ENCODE assay signal across 1 cellular context in the genomic region with DNA sequence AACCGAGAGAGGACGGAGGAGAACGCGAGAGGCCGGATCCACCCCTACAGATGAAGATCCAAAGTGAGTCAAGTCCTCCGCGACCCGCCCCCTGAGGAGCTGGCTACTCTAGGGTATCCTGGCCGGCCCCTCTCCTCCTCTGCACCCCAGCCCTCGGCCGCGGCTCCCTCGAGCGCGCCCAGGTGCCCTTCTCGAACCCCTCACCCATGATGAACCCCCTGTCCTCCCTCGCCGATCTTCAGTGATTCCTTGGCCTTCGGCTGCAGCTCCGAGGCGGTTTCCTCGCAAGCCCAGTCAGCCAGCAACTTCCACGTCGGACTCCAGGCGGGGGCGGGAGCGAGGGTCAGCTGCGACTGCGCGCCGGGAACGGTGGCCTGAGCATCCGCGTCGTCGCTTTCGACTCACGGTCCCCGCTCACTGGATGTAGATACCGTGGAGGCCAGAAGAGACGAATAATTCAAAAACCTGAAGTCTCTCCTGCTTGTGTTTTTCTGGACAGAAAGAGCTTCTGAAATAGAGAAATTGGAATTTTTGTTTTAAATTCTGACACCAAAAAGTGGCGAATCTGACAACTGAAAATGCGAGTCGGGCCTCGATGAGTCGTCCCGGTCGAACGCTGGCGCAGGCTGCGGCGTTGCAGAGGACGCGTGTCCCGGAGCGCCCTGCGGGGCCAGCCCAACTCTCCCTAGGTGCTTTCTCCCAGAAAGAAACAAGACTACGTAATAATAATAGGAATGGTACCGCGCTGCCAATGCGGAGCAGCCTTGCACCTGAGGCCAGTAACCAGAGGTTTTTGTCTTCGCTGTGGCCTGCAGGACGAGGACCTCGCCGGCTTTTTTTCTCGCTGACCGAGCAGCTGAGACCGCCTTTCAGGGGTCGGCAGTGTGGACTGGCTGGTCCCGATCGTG.
TF ChIP-seq lines count a peak whose summit lies in the region.

A gene (minus strand): TSS at position 335 of the 908 bp plus-strand sequence. CDS start 127 bp downstream, at position 208.

TF ChIP-seq in GM12878, 131 proteins besides CTCF, POLR2A, EP300 and RAD21 (continued from another document and continues in another):
- TF ChIP-seq, protein P1, sequence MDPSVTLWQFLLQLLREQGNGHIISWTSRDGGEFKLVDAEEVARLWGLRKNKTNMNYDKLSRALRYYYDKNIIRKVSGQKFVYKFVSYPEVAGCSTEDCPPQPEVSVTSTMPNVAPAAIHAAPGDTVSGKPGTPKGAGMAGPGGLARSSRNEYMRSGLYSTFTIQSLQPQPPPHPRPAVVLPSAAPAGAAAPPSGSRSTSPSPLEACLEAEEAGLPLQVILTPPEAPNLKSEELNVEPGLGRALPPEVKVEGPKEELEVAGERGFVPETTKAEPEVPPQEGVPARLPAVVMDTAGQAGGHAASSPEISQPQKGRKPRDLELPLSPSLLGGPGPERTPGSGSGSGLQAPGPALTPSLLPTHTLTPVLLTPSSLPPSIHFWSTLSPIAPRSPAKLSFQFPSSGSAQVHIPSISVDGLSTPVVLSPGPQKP (IDR thresholded peaks at IDR 0.05; ENCODE audit: low read depth, low read length): no peak
- peak; percentile 70; the same call in 1 of the 2 replicates for TF ChIP-seq SIN3A (IDR thresholded peaks at IDR 0.05; ENCODE audit: low read depth, low read length)
- TF ChIP-seq IRF4 (IDR thresholded peaks at IDR 0.05; ENCODE audit: low read depth, low read length): no peak
- TF ChIP-seq, protein P2, sequence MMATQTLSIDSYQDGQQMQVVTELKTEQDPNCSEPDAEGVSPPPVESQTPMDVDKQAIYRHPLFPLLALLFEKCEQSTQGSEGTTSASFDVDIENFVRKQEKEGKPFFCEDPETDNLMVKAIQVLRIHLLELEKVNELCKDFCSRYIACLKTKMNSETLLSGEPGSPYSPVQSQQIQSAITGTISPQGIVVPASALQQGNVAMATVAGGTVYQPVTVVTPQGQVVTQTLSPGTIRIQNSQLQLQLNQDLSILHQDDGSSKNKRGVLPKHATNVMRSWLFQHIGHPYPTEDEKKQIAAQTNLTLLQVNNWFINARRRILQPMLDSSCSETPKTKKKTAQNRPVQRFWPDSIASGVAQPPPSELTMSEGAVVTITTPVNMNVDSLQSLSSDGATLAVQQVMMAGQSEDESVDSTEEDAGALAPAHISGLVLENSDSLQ (IDR thresholded peaks at IDR 0.05): 0 out of 2 replicates have a peak, but pooled peaks have one; percentile 16
- no peak for TF ChIP-seq KAT2A (conservative IDR thresholded peaks at IDR 0.05; ENCODE audit: control insufficient read depth, low read depth, low read length)
- no peak for TF ChIP-seq CHD2 (IDR thresholded peaks at IDR 0.05; ENCODE audit: borderline replicate concordance, low read depth, low read length)
- no peak for TF ChIP-seq BRCA1 (IDR thresholded peaks at IDR 0.05; ENCODE audit: low read depth, low read length)
- no peak for TF ChIP-seq SREBF1 (IDR thresholded peaks at IDR 0.05; ENCODE audit: low read length)
- TF ChIP-seq, protein P3, sequence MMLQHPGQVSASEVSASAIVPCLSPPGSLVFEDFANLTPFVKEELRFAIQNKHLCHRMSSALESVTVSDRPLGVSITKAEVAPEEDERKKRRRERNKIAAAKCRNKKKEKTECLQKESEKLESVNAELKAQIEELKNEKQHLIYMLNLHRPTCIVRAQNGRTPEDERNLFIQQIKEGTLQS (IDR thresholded peaks at IDR 0.05; ENCODE audit: borderline replicate concordance, extremely low read depth, low read depth, low read length): no peak
- peak; percentile 56; the same call in 1 of the 2 replicates for TF ChIP-seq NR2F1 (conservative IDR thresholded peaks at IDR 0.05)
- TF ChIP-seq, protein P4, sequence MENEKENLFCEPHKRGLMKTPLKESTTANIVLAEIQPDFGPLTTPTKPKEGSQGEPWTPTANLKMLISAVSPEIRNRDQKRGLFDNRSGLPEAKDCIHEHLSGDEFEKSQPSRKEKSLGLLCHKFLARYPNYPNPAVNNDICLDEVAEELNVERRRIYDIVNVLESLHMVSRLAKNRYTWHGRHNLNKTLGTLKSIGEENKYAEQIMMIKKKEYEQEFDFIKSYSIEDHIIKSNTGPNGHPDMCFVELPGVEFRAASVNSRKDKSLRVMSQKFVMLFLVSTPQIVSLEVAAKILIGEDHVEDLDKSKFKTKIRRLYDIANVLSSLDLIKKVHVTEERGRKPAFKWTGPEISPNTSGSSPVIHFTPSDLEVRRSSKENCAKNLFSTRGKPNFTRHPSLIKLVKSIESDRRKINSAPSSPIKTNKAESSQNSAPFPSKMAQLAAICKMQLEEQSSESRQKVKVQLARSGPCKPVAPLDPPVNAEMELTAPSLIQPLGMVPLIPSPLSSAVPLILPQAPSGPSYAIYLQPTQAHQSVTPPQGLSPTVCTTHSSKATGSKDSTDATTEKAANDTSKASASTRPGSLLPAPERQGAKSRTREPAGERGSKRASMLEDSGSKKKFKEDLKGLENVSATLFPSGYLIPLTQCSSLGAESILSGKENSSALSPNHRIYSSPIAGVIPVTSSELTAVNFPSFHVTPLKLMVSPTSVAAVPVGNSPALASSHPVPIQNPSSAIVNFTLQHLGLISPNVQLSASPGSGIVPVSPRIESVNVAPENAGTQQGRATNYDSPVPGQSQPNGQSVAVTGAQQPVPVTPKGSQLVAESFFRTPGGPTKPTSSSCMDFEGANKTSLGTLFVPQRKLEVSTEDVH (IDR thresholded peaks at IDR 0.05; ENCODE audit: low read depth, partially characterized antibody): peak; percentile 48
- peak; percentile 11; the same call in 1 of the 2 replicates for TF ChIP-seq GATAD2B (conservative IDR thresholded peaks at IDR 0.05; ENCODE audit: low read depth)
- no peak for TF ChIP-seq NR2C2 (IDR thresholded peaks at IDR 0.05; ENCODE audit: borderline replicate concordance, control insufficient read depth, insufficient read length, low read depth)
- peak; percentile 88 for TF ChIP-seq TAF1 (IDR thresholded peaks at IDR 0.05; ENCODE audit: borderline replicate concordance, low read depth, low read length)
- no peak for TF ChIP-seq PAX5 (IDR thresholded peaks at IDR 0.05; ENCODE audit: borderline replicate concordance, low read depth, low read length)
- TF ChIP-seq, protein P5, sequence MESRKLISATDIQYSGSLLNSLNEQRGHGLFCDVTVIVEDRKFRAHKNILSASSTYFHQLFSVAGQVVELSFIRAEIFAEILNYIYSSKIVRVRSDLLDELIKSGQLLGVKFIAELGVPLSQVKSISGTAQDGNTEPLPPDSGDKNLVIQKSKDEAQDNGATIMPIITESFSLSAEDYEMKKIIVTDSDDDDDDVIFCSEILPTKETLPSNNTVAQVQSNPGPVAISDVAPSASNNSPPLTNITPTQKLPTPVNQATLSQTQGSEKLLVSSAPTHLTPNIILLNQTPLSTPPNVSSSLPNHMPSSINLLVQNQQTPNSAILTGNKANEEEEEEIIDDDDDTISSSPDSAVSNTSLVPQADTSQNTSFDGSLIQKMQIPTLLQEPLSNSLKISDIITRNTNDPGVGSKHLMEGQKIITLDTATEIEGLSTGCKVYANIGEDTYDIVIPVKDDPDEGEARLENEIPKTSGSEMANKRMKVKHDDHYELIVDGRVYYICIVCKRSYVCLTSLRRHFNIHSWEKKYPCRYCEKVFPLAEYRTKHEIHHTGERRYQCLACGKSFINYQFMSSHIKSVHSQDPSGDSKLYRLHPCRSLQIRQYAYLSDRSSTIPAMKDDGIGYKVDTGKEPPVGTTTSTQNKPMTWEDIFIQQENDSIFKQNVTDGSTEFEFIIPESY (IDR thresholded peaks at IDR 0.05): no peak
- TF ChIP-seq, protein P6, sequence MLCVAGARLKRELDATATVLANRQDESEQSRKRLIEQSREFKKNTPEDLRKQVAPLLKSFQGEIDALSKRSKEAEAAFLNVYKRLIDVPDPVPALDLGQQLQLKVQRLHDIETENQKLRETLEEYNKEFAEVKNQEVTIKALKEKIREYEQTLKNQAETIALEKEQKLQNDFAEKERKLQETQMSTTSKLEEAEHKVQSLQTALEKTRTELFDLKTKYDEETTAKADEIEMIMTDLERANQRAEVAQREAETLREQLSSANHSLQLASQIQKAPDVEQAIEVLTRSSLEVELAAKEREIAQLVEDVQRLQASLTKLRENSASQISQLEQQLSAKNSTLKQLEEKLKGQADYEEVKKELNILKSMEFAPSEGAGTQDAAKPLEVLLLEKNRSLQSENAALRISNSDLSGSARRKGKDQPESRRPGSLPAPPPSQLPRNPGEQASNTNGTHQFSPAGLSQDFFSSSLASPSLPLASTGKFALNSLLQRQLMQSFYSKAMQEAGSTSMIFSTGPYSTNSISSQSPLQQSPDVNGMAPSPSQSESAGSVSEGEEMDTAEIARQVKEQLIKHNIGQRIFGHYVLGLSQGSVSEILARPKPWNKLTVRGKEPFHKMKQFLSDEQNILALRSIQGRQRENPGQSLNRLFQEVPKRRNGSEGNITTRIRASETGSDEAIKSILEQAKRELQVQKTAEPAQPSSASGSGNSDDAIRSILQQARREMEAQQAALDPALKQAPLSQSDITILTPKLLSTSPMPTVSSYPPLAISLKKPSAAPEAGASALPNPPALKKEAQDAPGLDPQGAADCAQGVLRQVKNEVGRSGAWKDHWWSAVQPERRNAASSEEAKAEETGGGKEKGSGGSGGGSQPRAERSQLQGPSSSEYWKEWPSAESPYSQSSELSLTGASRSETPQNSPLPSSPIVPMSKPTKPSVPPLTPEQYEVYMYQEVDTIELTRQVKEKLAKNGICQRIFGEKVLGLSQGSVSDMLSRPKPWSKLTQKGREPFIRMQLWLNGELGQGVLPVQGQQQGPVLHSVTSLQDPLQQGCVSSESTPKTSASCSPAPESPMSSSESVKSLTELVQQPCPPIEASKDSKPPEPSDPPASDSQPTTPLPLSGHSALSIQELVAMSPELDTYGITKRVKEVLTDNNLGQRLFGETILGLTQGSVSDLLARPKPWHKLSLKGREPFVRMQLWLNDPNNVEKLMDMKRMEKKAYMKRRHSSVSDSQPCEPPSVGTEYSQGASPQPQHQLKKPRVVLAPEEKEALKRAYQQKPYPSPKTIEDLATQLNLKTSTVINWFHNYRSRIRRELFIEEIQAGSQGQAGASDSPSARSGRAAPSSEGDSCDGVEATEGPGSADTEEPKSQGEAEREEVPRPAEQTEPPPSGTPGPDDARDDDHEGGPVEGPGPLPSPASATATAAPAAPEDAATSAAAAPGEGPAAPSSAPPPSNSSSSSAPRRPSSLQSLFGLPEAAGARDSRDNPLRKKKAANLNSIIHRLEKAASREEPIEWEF (IDR thresholded peaks at IDR 0.05; ENCODE audit: insufficient replicate concordance, low read depth, low read length): no peak
- TF ChIP-seq, protein P7, sequence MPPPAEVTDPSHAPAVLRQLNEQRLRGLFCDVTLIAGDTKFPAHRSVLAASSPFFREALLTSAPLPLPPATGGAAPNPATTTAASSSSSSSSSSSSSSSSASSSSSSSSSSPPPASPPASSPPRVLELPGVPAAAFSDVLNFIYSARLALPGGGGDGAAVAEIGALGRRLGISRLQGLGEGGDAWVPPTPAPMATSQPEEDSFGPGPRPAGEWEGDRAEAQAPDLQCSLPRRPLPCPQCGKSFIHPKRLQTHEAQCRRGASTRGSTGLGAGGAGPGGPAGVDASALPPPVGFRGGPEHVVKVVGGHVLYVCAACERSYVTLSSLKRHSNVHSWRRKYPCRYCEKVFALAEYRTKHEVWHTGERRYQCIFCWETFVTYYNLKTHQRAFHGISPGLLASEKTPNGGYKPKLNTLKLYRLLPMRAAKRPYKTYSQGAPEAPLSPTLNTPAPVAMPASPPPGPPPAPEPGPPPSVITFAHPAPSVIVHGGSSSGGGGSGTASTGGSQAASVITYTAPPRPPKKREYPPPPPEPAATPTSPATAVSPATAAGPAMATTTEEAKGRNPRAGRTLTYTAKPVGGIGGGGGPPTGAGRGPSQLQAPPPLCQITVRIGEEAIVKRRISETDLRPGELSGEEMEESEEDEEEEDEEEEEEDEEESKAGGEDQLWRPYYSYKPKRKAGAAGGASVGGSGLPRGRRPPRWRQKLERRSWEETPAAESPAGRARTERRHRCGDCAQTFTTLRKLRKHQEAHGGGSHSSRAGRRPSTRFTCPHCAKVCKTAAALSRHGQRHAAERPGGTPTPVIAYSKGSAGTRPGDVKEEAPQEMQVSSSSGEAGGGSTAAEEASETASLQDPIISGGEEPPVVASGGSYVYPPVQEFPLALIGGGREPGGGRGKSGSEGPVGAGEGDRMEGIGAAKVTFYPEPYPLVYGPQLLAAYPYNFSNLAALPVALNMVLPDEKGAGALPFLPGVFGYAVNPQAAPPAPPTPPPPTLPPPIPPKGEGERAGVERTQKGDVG (CRISPR knock-in tag; IDR thresholded peaks at IDR 0.05): no peak
- no peak for TF ChIP-seq ZNF274 (IDR thresholded peaks at IDR 0.05; ENCODE audit: insufficient read depth, insufficient read length)
- no peak for TF ChIP-seq MTA3 (IDR thresholded peaks at IDR 0.05; ENCODE audit: borderline replicate concordance, low read length)
- TF ChIP-seq, protein P8, sequence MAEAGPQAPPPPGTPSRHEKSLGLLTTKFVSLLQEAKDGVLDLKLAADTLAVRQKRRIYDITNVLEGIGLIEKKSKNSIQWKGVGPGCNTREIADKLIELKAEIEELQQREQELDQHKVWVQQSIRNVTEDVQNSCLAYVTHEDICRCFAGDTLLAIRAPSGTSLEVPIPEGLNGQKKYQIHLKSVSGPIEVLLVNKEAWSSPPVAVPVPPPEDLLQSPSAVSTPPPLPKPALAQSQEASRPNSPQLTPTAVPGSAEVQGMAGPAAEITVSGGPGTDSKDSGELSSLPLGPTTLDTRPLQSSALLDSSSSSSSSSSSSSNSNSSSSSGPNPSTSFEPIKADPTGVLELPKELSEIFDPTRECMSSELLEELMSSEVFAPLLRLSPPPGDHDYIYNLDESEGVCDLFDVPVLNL (IDR thresholded peaks at IDR 0.05; ENCODE audit: low read depth, low read length): no peak
- no peak; the same call in 1 of the 2 replicates for TF ChIP-seq RBBP5 (conservative IDR thresholded peaks at IDR 0.05)
- no peak; the same call in 1 of the 2 replicates for TF ChIP-seq BACH1 (IDR thresholded peaks at IDR 0.05; ENCODE audit: borderline replicate concordance)
- TF ChIP-seq TBL1XR1 (IDR thresholded peaks at IDR 0.05; ENCODE audit: low read depth, low read length): no peak
- no peak for TF ChIP-seq KLF5 (IDR thresholded peaks at IDR 0.05; ENCODE audit: partially characterized antibody)
- TF ChIP-seq NBN (IDR thresholded peaks at IDR 0.05): 0 out of 2 replicates have a peak, but pooled peaks have one; percentile 48
- TF ChIP-seq SMAD1 (IDR thresholded peaks at IDR 0.05; ENCODE audit: low read depth, partially characterized antibody): no peak
- TF ChIP-seq MEF2B (IDR thresholded peaks at IDR 0.05; ENCODE audit: partially characterized antibody, poor library complexity, severe bottlenecking): no peak
- TF ChIP-seq POU2F2 (IDR thresholded peaks at IDR 0.05; ENCODE audit: borderline replicate concordance, low read depth, low read length): peak; percentile 50; the same call in 2 of the 3 replicates
- TF ChIP-seq NFIC (IDR thresholded peaks at IDR 0.05; ENCODE audit: low read depth, low read length): no peak
- TF ChIP-seq, protein P9, sequence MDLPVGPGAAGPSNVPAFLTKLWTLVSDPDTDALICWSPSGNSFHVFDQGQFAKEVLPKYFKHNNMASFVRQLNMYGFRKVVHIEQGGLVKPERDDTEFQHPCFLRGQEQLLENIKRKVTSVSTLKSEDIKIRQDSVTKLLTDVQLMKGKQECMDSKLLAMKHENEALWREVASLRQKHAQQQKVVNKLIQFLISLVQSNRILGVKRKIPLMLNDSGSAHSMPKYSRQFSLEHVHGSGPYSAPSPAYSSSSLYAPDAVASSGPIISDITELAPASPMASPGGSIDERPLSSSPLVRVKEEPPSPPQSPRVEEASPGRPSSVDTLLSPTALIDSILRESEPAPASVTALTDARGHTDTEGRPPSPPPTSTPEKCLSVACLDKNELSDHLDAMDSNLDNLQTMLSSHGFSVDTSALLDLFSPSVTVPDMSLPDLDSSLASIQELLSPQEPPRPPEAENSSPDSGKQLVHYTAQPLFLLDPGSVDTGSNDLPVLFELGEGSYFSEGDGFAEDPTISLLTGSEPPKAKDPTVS (IDR thresholded peaks at IDR 0.05; ENCODE audit: low read depth, low read length): peak; percentile 56; the same call in 1 of the 2 replicates
- no peak for TF ChIP-seq ZNF622 (IDR thresholded peaks at IDR 0.05)
- TF ChIP-seq SMARCA5 (IDR thresholded peaks at IDR 0.05): 0 out of 2 replicates have a peak, but pooled peaks have one; percentile 50
- peak; percentile 91 for TF ChIP-seq LARP7 (IDR thresholded peaks at IDR 0.05)
